Comparison of ENCODE assay signal across 1 cellular context in genomic region chr12:7092229-7092985, GRCh38.
TF ChIP-seq lines count a peak whose summit lies in the region.

Gene C1R, minus strand, starts transcription at chr12:7092445. Its CDS starts 57 bp downstream, at chr12:7092388.

TF ChIP-seq in HepG2, 621 proteins besides CTCF, POLR2A, EP300 and RAD21 (continued from another document):
- TF ChIP-seq ZBTB21 (CRISPR knock-in tag; IDR thresholded peaks at IDR 0.05) (no peak), ZNF577 (CRISPR knock-in tag; IDR thresholded peaks at IDR 0.05; ENCODE audit: borderline replicate concordance, low read depth) (no peak), ATF5 (CRISPR knock-in tag; IDR thresholded peaks at IDR 0.05; ENCODE audit: low read depth) (no peak), GABPA (IDR thresholded peaks at IDR 0.05; ENCODE audit: low read depth, low read length) (no peak), GABPA (CRISPR knock-in tag; IDR thresholded peaks at IDR 0.05; ENCODE audit: low read depth) (no peak), ZNF740 (CRISPR knock-in tag; IDR thresholded peaks at IDR 0.05) (no peak), ZNF777 (CRISPR knock-in tag; IDR thresholded peaks at IDR 0.05) (no peak), ZNF17 (CRISPR knock-in tag; IDR thresholded peaks at IDR 0.05) (no peak), RFX5 (IDR thresholded peaks at IDR 0.05; ENCODE audit: low read depth, low read length) (no peak), MEF2D (CRISPR knock-in tag; IDR thresholded peaks at IDR 0.05) (no peak), ZFY (CRISPR knock-in tag; IDR thresholded peaks at IDR 0.05) (0 out of 2 replicates have a peak, but pooled peaks have one; percentile 23), ELF4 (CRISPR knock-in tag; IDR thresholded peaks at IDR 0.05; ENCODE audit: borderline replicate concordance) (no peak), ZNF256 (CRISPR knock-in tag; conservative IDR thresholded peaks at IDR 0.05) (no peak), FIP1L1 (IDR thresholded peaks at IDR 0.05; ENCODE audit: borderline replicate concordance, insufficient read depth, low read depth, low read length) (no peak), ZSCAN22 (CRISPR knock-in tag; IDR thresholded peaks at IDR 0.05) (no peak), ZNF274 (CRISPR knock-in tag; IDR thresholded peaks at IDR 0.05) (no peak), KDM3A (CRISPR knock-in tag; IDR thresholded peaks at IDR 0.05; ENCODE audit: low read depth) (no peak), ZNF350 (CRISPR knock-in tag; IDR thresholded peaks at IDR 0.05; ENCODE audit: borderline replicate concordance, low read depth) (no peak), CC2D1A (CRISPR knock-in tag; IDR thresholded peaks at IDR 0.05) (no peak)
